In the genomic region with DNA sequence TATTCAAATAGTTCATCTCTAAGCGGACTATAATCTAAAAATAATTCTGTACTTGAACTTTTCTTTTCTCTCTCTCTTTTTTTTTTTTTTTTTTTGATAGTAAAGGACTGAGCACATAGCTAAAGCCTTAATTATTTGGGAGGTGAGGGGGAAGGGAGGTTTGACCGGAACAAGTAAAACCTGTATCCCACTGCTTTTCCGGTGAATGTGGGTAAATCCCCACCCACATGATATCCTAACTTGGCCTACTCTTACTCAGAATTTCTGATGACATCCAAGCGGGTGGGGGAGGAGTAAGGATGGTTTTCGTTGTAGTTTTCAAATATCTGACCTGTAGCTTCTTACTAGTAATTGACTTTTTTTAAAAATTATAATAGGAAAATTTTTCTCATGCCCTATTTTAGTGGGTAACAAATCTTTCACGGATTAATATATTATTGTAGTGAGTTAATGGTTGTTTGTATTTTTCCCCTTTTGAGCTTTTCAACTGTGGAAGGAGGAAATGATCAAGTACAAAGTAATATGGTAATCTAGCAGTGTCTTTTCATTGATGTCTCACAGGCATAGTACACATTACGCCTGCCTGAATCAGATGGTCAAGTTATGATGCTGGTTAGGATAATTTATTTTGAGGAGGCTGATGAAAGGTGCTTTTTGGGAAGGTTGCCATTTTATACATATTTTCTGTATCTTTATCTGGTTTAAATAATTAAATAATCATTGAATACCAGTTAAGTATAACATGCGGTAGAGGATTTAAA, we compare ENCODE assay signal across 15 cellular contexts. TPM values are rescaled to one million over a fixed set of nuclear protein-coding genes. Genes with fewer than 3 reads are reported as not detected.
DNase-seq lines count a peak whose midpoint lies in the region; ATAC-seq and TF ChIP-seq lines count a peak whose summit lies in the region.
"Had no signal": no experiment of that assay in that cellular context is flagged by ENCODE, and none has a peak within 500 bp of the region (broad histone marks: within the 10 kb centered on the region; RNA-seq: fewer than 3 reads in every experiment).

No MANE protein-coding gene starts in this region.

- no peaks in the 10 kb centered on the region for H3K9me3 ChIP-seq in RWPE2 (ENCODE audit: severe bottlenecking)
- H3K9me3 ChIP-seq in smooth muscle cell (replicated peaks; ENCODE audit: low read depth) = no peaks in the 10 kb centered on the region
- no peaks in the 10 kb centered on the region for H3K9me3 ChIP-seq in OCI-LY7 (ENCODE audit: low read length)
- H3K9me3 ChIP-seq: A549, colonic mucosa had no signal

- H3K4me2 ChIP-seq in smooth muscle cell (peak overlapping the region; percentile 75), OCI-LY7 (ENCODE audit: low read length) (no peak overlapping the region)
- H3K4me2 ChIP-seq: A549 had no signal

- peaks cover 21% of the 10 kb centered on the region for H3K36me3 Mint-ChIP-seq in activated CD8-positive, alpha-beta T cell treated with anti-CD3 and anti-CD28 coated beads for 36 hours (ENCODE audit: low read depth)
- H3K36me3 Mint-ChIP-seq in activated CD8-positive, alpha-beta T cell treated with anti-CD3 and anti-CD28 coated beads, Interleukin-2, amount 10 ng/mL, durations not matched to agents 7 days and 5 days (ENCODE audit: low read depth) = no peaks in the 10 kb centered on the region
- no peaks in the 10 kb centered on the region for H3K36me3 Mint-ChIP-seq in WTC11

- H3K9me3 Mint-ChIP-seq in activated CD8-positive, alpha-beta T cell treated with anti-CD3 and anti-CD28 coated beads for 36 hours = no peaks in the 10 kb centered on the region
- H3K9me3 Mint-ChIP-seq in activated CD8-positive, alpha-beta T cell treated with anti-CD3 and anti-CD28 coated beads, Interleukin-2, amount 10 ng/mL, durations not matched to agents 7 days and 5 days (ENCODE audit: insufficient read depth) = no peaks in the 10 kb centered on the region
- H3K9me3 Mint-ChIP-seq in WTC11 = no peaks in the 10 kb centered on the region

- ATAC-seq in activated CD8-positive, alpha-beta T cell treated with anti-CD3 and anti-CD28 coated beads for 36 hours = no peak
- no peak for ATAC-seq in activated CD8-positive, alpha-beta T cell treated with anti-CD3 and anti-CD28 coated beads, Interleukin-2, amount 10 ng/mL, durations not matched to agents 7 days and 5 days
- no peak for ATAC-seq in RWPE2 (ENCODE audit: low read depth)
- ATAC-seq in WTC11 = no peak
- ATAC-seq: A549, right cardiac atrium had no signal

- H3K27ac ChIP-seq in RWPE2 (ENCODE audit: poor library complexity, severe bottlenecking) (peak overlapping the region; percentile 84), coronary artery (peak overlapping the region; percentile 13 to 99), smooth muscle cell (ENCODE audit: low read depth) (peak overlapping the region; percentile 94), OCI-LY7 (ENCODE audit: low read depth, low read length, poor library complexity, severe bottlenecking) (no peak overlapping the region)
- H3K27ac ChIP-seq: colonic mucosa had no signal

- H3K4me1 ChIP-seq in RWPE2 (ENCODE audit: insufficient read depth, poor library complexity, severe bottlenecking) (peaks cover 21% of the 10 kb centered on the region), smooth muscle cell (ENCODE audit: low read depth) (peaks cover 9% of the 10 kb centered on the region), OCI-LY7 (ENCODE audit: insufficient read depth, low read length, poor library complexity, severe bottlenecking) (peaks cover 5% of the 10 kb centered on the region)

- H3K79me2 ChIP-seq in smooth muscle cell (ENCODE audit: low read depth) (peaks cover 23% of the 10 kb centered on the region), OCI-LY7 (ENCODE audit: insufficient read depth, low read depth, low read length) (no peaks in the 10 kb centered on the region)

- POLR2A ChIA-PET in activated CD8-positive, alpha-beta T cell treated with anti-CD3 and anti-CD28 coated beads for 36 hours (lab: Charles Lee) = interaction anchor here (0.9 to 1.0 kb wide), 2 partner anchors 11 to 693 kb away, joined by 3 to 4 read pairs; no protein-coding TSS in a partner anchor
- POLR2A ChIA-PET in activated CD8-positive, alpha-beta T cell treated with anti-CD3 and anti-CD28 coated beads, Interleukin-2, amount 10 ng/mL, durations not matched to agents 7 days and 5 days (lab: Charles Lee) = interaction anchor here (1.0 kb wide), 1 partner anchor 99 kb away, joined by 3 read pairs; no protein-coding TSS in a partner anchor
- POLR2A ChIA-PET in WTC11 (lab: Charles Lee) = interaction anchor here (0.6 to 0.7 kb wide), 2 partner anchors 252 to 695 kb away, joined by 3 to 8 read pairs; no protein-coding TSS in a partner anchor
- POLR2A ChIA-PET in OCI-LY7 (lab: Charles Lee) = interaction anchor here (0.6 to 1.7 kb wide), 3 partner anchors 10 to 499 kb away, joined by 3 to 7 read pairs (median 4); no protein-coding TSS in a partner anchor

- peak; percentile 37 for DNase-seq in activated CD8-positive, alpha-beta T cell treated with anti-CD3 and anti-CD28 coated beads for 36 hours
- no peak for DNase-seq in activated CD8-positive, alpha-beta T cell treated with anti-CD3 and anti-CD28 coated beads, Interleukin-2, amount 10 ng/mL, durations not matched to agents 7 days and 5 days
- DNase-seq in RWPE2 (ENCODE audit: low spot score) = no peak
- DNase-seq in coronary artery (ENCODE audit: low spot score) = no peak
- no peak for DNase-seq in smooth muscle cell (lab: John Stamatoyannopoulos, UW; ENCODE audit: unreplicated experiment)
- no peak for DNase-seq in WTC11 (ENCODE audit: low spot score)
- DNase-seq in NCI-H2081 treated with DMSO at 0.1 percent for 48 hours (lab: John Stamatoyannopoulos, UW) = no peak
- no peak for DNase-seq in OCI-LY7 (ENCODE audit: low spot score)
- DNase-seq: colonic mucosa, NCI-H1048, NCI-H226, right cardiac atrium, RPMI8226, T1000 had no signal

- H3K9ac ChIP-seq in smooth muscle cell (ENCODE audit: low read depth) = peak overlapping the region; percentile 30

- peaks cover 21% of the 10 kb centered on the region for H3K36me3 ChIP-seq in RWPE2 (ENCODE audit: low read depth)
- no peaks in the 10 kb centered on the region for H3K36me3 ChIP-seq in smooth muscle cell (ENCODE audit: low read depth)
- no peaks in the 10 kb centered on the region for H3K36me3 ChIP-seq in OCI-LY7 (ENCODE audit: insufficient read depth, low read length)
- H3K36me3 ChIP-seq: colonic mucosa had no signal

- peaks cover 32% of the 10 kb centered on the region for H3K4me1 Mint-ChIP-seq in activated CD8-positive, alpha-beta T cell treated with anti-CD3 and anti-CD28 coated beads for 36 hours (ENCODE audit: low read depth)
- peaks cover 31% of the 10 kb centered on the region for H3K4me1 Mint-ChIP-seq in activated CD8-positive, alpha-beta T cell treated with anti-CD3 and anti-CD28 coated beads, Interleukin-2, amount 10 ng/mL, durations not matched to agents 7 days and 5 days (ENCODE audit: low read depth)
- peaks cover 44% of the 10 kb centered on the region for H3K4me1 Mint-ChIP-seq in WTC11

- intact Hi-C loops in activated CD8-positive, alpha-beta T cell treated with anti-CD3 and anti-CD28 coated beads for 36 hours (cut with micrococcal nuclease) = loop anchor here (5.0 kb wide), 2 partner anchors 92 to 113 kb away; no protein-coding TSS in a partner anchor
- intact Hi-C loops in OCI-LY7 (cut with micrococcal nuclease; ENCODE audit: unreplicated experiment) = loop anchor here (5.0 kb wide), 2 partner anchors 373 to 478 kb away; no protein-coding TSS in a partner anchor

- H3K27me3 Mint-ChIP-seq in activated CD8-positive, alpha-beta T cell treated with anti-CD3 and anti-CD28 coated beads for 36 hours = peaks cover 1% of the 10 kb centered on the region
- peaks cover 9% of the 10 kb centered on the region for H3K27me3 Mint-ChIP-seq in activated CD8-positive, alpha-beta T cell treated with anti-CD3 and anti-CD28 coated beads, Interleukin-2, amount 10 ng/mL, durations not matched to agents 7 days and 5 days (ENCODE audit: low read depth)
- peaks cover 15% of the 10 kb centered on the region for H3K27me3 Mint-ChIP-seq in WTC11 (ENCODE audit: low read depth)

- BruUV-seq in OCI-LY7 (replicated peaks; lab: Mats Ljungman, UMichigan) = no TSS peak

- H3K4me3 Mint-ChIP-seq in activated CD8-positive, alpha-beta T cell treated with anti-CD3 and anti-CD28 coated beads for 36 hours = no peak overlapping the region
- no peak overlapping the region for H3K4me3 Mint-ChIP-seq in activated CD8-positive, alpha-beta T cell treated with anti-CD3 and anti-CD28 coated beads, Interleukin-2, amount 10 ng/mL, durations not matched to agents 7 days and 5 days
- H3K4me3 Mint-ChIP-seq in WTC11 = no peak overlapping the region

- peaks cover 5% of the 10 kb centered on the region for H3F3A ChIP-seq in smooth muscle cell (ENCODE audit: low read depth)

- no peak for TF ChIP-seq CTCF in activated CD8-positive, alpha-beta T cell treated with anti-CD3 and anti-CD28 coated beads for 36 hours (IDR thresholded peaks at IDR 0.05)
- TF ChIP-seq CTCF in RWPE2 (IDR thresholded peaks at IDR 0.05; ENCODE audit: poor library complexity, severe bottlenecking) (no peak), coronary artery (IDR thresholded peaks at IDR 0.05) (no peak), smooth muscle cell (IDR thresholded peaks at IDR 0.05; ENCODE audit: borderline replicate concordance, insufficient read depth, poor library complexity, severe bottlenecking) (no peak), WTC11 (IDR thresholded peaks at IDR 0.05) (no peak), OCI-LY7 (conservative IDR thresholded peaks at IDR 0.05; ENCODE audit: low read length) (no peak)

- H3K27me3 ChIP-seq in RWPE2 (ENCODE audit: insufficient read depth, poor library complexity, severe bottlenecking) = no peaks in the 10 kb centered on the region
- no peaks in the 10 kb centered on the region for H3K27me3 ChIP-seq in smooth muscle cell (ENCODE audit: low read depth)
- H3K27me3 ChIP-seq: colonic mucosa had no signal

- H3K9me2 ChIP-seq in OCI-LY7 (ENCODE audit: insufficient read depth, low read length) = no peaks in the 10 kb centered on the region

- H3K4me3 ChIP-seq in RWPE2 (ENCODE audit: severe bottlenecking) = no peak overlapping the region
- no peak overlapping the region for H3K4me3 ChIP-seq in coronary artery
- H3K4me3 ChIP-seq in smooth muscle cell = no peak overlapping the region
- H3K4me3 ChIP-seq in OCI-LY7 (ENCODE audit: low read depth, low read length, poor library complexity, severe bottlenecking) = no peak overlapping the region
- H3K4me3 ChIP-seq: A549, colonic mucosa had no signal

- peak overlapping the region; percentile 53 for H3K27ac Mint-ChIP-seq in activated CD8-positive, alpha-beta T cell treated with anti-CD3 and anti-CD28 coated beads for 36 hours
- no peak overlapping the region for H3K27ac Mint-ChIP-seq in activated CD8-positive, alpha-beta T cell treated with anti-CD3 and anti-CD28 coated beads, Interleukin-2, amount 10 ng/mL, durations not matched to agents 7 days and 5 days
- no peak overlapping the region for H3K27ac Mint-ChIP-seq in WTC11

- CTCF ChIA-PET in activated CD8-positive, alpha-beta T cell treated with anti-CD3 and anti-CD28 coated beads for 36 hours (lab: Charles Lee) = interaction anchor here (1.0 kb wide), 1 partner anchor 8 kb away, joined by 3 read pairs; no protein-coding TSS in a partner anchor
- CTCF ChIA-PET in activated CD8-positive, alpha-beta T cell treated with anti-CD3 and anti-CD28 coated beads, Interleukin-2, amount 10 ng/mL, durations not matched to agents 7 days and 5 days (lab: Charles Lee) = interaction anchor here (1.2 to 5.7 kb wide), 3 partner anchors 15 to 87 kb away, joined by 3 to 33 read pairs (median 3); no protein-coding TSS in a partner anchor
- CTCF ChIA-PET in WTC11 (lab: Charles Lee) = interaction anchor here (0.7 to 0.8 kb wide), 2 partner anchors 10 to 372 kb away, joined by 3 read pairs; no protein-coding TSS in a partner anchor
- CTCF ChIA-PET in OCI-LY7 (lab: Charles Lee; ENCODE audit: unreplicated experiment) = no interaction called here

- H2AFZ ChIP-seq in smooth muscle cell (ENCODE audit: low read depth) (no peak overlapping the region), OCI-LY7 (ENCODE audit: low read length) (no peak overlapping the region)

- whole genome bisulfite sequencing in smooth muscle cell (ENCODE audit: low lambda C conversion rate) = 54% methylated on average over 8 of the region's 8 CpGs

- H4K20me1 ChIP-seq in smooth muscle cell (ENCODE audit: low read depth) (peaks cover 23% of the 10 kb centered on the region), OCI-LY7 (ENCODE audit: insufficient read depth, low read length) (no peaks in the 10 kb centered on the region)

RNA-seq across cellular contexts. Expression of a gene that starts 2.2 kb away (rescaled TPM):
- total RNA-seq in activated CD8-positive, alpha-beta T cell treated with anti-CD3 and anti-CD28 coated beads for 36 hours = 10 to 100 TPM; 39.7 to 46.3 TPM
- total RNA-seq in activated CD8-positive, alpha-beta T cell treated with anti-CD3 and anti-CD28 coated beads, Interleukin-2, amount 10 ng/mL, durations not matched to agents 7 days and 5 days = 10 to 100 TPM; 11.0 to 11.1 TPM
- total RNA-seq in smooth muscle cell (49.9 and 67.9 TPM in 2 replicates), WTC11 (2021) (20.5 to 24.4 TPM (median 23.9 TPM) in 3 replicates), OCI-LY7 (2022) (4.7 and 6.7 TPM in 2 replicates)
- polyA plus RNA-seq in smooth muscle cell = 14.4 and 30.9 TPM in 2 replicates
- total RNA-seq in OCI-LY7 (2014; rRNA removed; shearing (Covaris generic)) = 0.98 and 2.1 TPM in 2 replicates
